1 cellular context compared by ENCODE assay signal in genomic region chr3:57961177-57961827, GRCh38.
A peak's percentile ranks its signal among the peaks of the same experiment; 100 is the strongest.
TF ChIP-seq lines count a peak whose summit lies in the region.

No MANE protein-coding gene starts in this region.

TF ChIP-seq in HepG2, 621 proteins besides CTCF, POLR2A, EP300 and RAD21 (continued from another document and continues in another):
- TF ChIP-seq ZNF740 (CRISPR knock-in tag; IDR thresholded peaks at IDR 0.05) (no peak), FOXA3 (CRISPR knock-in tag; IDR thresholded peaks at IDR 0.05) (peak; percentile 69), ZNF761 (CRISPR knock-in tag; conservative IDR thresholded peaks at IDR 0.05) (peak; percentile 46; the same call in 1 of the 2 replicates), MYPOP (CRISPR knock-in tag; IDR thresholded peaks at IDR 0.05) (no peak; the same call in 1 of the 2 replicates), ZFY (CRISPR knock-in tag; IDR thresholded peaks at IDR 0.05) (no peak; the same call in 1 of the 2 replicates), ZBTB2 (CRISPR knock-in tag; IDR thresholded peaks at IDR 0.05; ENCODE audit: low read depth) (no peak), HOXA3 (CRISPR knock-in tag; IDR thresholded peaks at IDR 0.05) (peak; percentile 86), AFF4 (CRISPR knock-in tag; IDR thresholded peaks at IDR 0.05) (no peak), ZNF451 (CRISPR knock-in tag; IDR thresholded peaks at IDR 0.05) (no peak), ONECUT2 (CRISPR knock-in tag; IDR thresholded peaks at IDR 0.05) (no peak), FOXP1 (IDR thresholded peaks at IDR 0.05) (0 out of 2 replicates have a peak, but pooled peaks have one; percentile 21), FOXP1 (CRISPR knock-in tag; IDR thresholded peaks at IDR 0.05) (peak; percentile 94), ZFP36L2 (CRISPR knock-in tag; IDR thresholded peaks at IDR 0.05) (no peak), ZFP41 (CRISPR knock-in tag; IDR thresholded peaks at IDR 0.05; ENCODE audit: borderline replicate concordance) (0 out of 2 replicates have a peak, but pooled peaks have one; percentile 52), NCOA2 (CRISPR knock-in tag; IDR thresholded peaks at IDR 0.05) (peak; percentile 88), TCF12 (IDR thresholded peaks at IDR 0.05) (no peak), TCF12 (CRISPR knock-in tag; IDR thresholded peaks at IDR 0.05) (no peak), SRSF9 (IDR thresholded peaks at IDR 0.05; ENCODE audit: borderline replicate concordance, insufficient read depth, low read depth, low read length, poor library complexity, severe bottlenecking) (no peak), GTF2F1 (IDR thresholded peaks at IDR 0.05; ENCODE audit: low read length) (no peak), MEIS1 (CRISPR knock-in tag; IDR thresholded peaks at IDR 0.05; ENCODE audit: borderline replicate concordance) (peak; percentile 87), TFDP1 (CRISPR knock-in tag; IDR thresholded peaks at IDR 0.05; ENCODE audit: borderline replicate concordance) (peak; percentile 41; the same call in 1 of the 2 replicates), SMAD9 (CRISPR knock-in tag; IDR thresholded peaks at IDR 0.05) (no peak), CCDC6 (CRISPR knock-in tag; IDR thresholded peaks at IDR 0.05) (peak; percentile 58; the same call in 1 of the 2 replicates), GTF3A (CRISPR knock-in tag; conservative IDR thresholded peaks at IDR 0.05) (no peak), ZNF652 (CRISPR knock-in tag; IDR thresholded peaks at IDR 0.05; ENCODE audit: borderline replicate concordance, low read depth) (peak; percentile 54; the same call in 1 of the 2 replicates), TIGD3 (CRISPR knock-in tag; IDR thresholded peaks at IDR 0.05; ENCODE audit: borderline replicate concordance) (no peak), MED13 (CRISPR knock-in tag; IDR thresholded peaks at IDR 0.05) (peak; percentile 68; the same call in 1 of the 2 replicates), MTA1 (CRISPR knock-in tag; IDR thresholded peaks at IDR 0.05; ENCODE audit: borderline replicate concordance) (peak; percentile 91), ZSCAN5A (CRISPR knock-in tag; IDR thresholded peaks at IDR 0.05; ENCODE audit: borderline replicate concordance) (no peak), ZNF441 (CRISPR knock-in tag; IDR thresholded peaks at IDR 0.05; ENCODE audit: borderline replicate concordance) (no peak), ISL2 (CRISPR knock-in tag; IDR thresholded peaks at IDR 0.05) (peak; percentile 82), ZNF83 (CRISPR knock-in tag; IDR thresholded peaks at IDR 0.05; ENCODE audit: borderline replicate concordance) (no peak), ATF7 (IDR thresholded peaks at IDR 0.05) (no peak), ATF7 (CRISPR knock-in tag; IDR thresholded peaks at IDR 0.05) (peak; percentile 37; the same call in 1 of the 2 replicates), DRAP1 (CRISPR knock-in tag; IDR thresholded peaks at IDR 0.05) (peak; percentile 44; the same call in 1 of the 2 replicates), ZNF775 (CRISPR knock-in tag; IDR thresholded peaks at IDR 0.05; ENCODE audit: borderline replicate concordance) (0 out of 2 replicates have a peak, but pooled peaks have one; percentile 58), BRF2 (CRISPR knock-in tag; IDR thresholded peaks at IDR 0.05) (no peak), PHB2 (IDR thresholded peaks at IDR 0.05; ENCODE audit: partially characterized antibody) (no peak), NR2F6 (IDR thresholded peaks at IDR 0.05) (peak; percentile 94), NR2F6 (CRISPR knock-in tag; IDR thresholded peaks at IDR 0.05) (peak; percentile 96), ZMAT3 (CRISPR knock-in tag; conservative IDR thresholded peaks at IDR 0.05) (peak; percentile 59; the same call in 1 of the 2 replicates), MLLT10 (CRISPR knock-in tag; IDR thresholded peaks at IDR 0.05) (no peak), ZNF570 (CRISPR knock-in tag; IDR thresholded peaks at IDR 0.05; ENCODE audit: borderline replicate concordance) (no peak), AHDC1 (CRISPR knock-in tag; IDR thresholded peaks at IDR 0.05; ENCODE audit: borderline replicate concordance) (peak; percentile 83; the same call in 1 of the 2 replicates), ZMAT5 (CRISPR knock-in tag; IDR thresholded peaks at IDR 0.05; ENCODE audit: borderline replicate concordance, low read depth) (no peak), CC2D1A (CRISPR knock-in tag; IDR thresholded peaks at IDR 0.05) (no peak), HIVEP1 (CRISPR knock-in tag; IDR thresholded peaks at IDR 0.05) (no peak), JDP2 (CRISPR knock-in tag; IDR thresholded peaks at IDR 0.05; ENCODE audit: borderline replicate concordance) (no peak), GATAD1 (CRISPR knock-in tag; IDR thresholded peaks at IDR 0.05) (no peak), FOSL2 (CRISPR knock-in tag; IDR thresholded peaks at IDR 0.05) (peak; percentile 74), PHF5A (CRISPR knock-in tag; IDR thresholded peaks at IDR 0.05; ENCODE audit: low read depth, unreplicated experiment) (no peak)
